Comparison of ENCODE assay signal across 10 cellular contexts in genomic region chr7:137975223-137975622, GRCh38. TPM values are rescaled to one million over a fixed set of nuclear protein-coding genes. Genes with fewer than 3 reads are reported as not detected.
DNase-seq lines count a peak whose midpoint lies in the region; ATAC-seq lines count a peak whose summit lies in the region.
"Had no signal": no experiment of that assay in that cellular context is flagged by ENCODE, and none has a peak within 500 bp of the region (broad histone marks: within the 10 kb centered on the region; RNA-seq: fewer than 3 reads in every experiment).

No MANE protein-coding gene starts in this region.

- DNase-seq in Right ventricle myocardium superior (peak; percentile 58), HAP-1 (ENCODE audit: low spot score in 2 of 2) (no peak)
- no peak for DNase-seq in activated naive CD4-positive, alpha-beta T cell treated with anti-CD3 and anti-CD28 coated beads, Interleukin-2, amount 10 ng/mL, durations not matched to agents 7 days and 5 days
- no peak for DNase-seq in effector memory CD8-positive, alpha-beta T cell
- DNase-seq: activated naive CD4-positive, alpha-beta T cell treated with anti-CD3 and anti-CD28 coated beads for 36 hours; NCI-H2081 had no signal

- H3K4me1 Mint-ChIP-seq in activated naive CD4-positive, alpha-beta T cell treated with anti-CD3 and anti-CD28 coated beads, Interleukin-2, amount 10 ng/mL, durations not matched to agents 7 days and 5 days: no peaks in the 10 kb centered on the region
- H3K4me1 Mint-ChIP-seq in effector memory CD8-positive, alpha-beta T cell (ENCODE audit: low read depth in 2 of 2): peaks cover 16 to 17% of the 10 kb centered on the region in 2 donors

- H3K27me3 Mint-ChIP-seq in activated naive CD4-positive, alpha-beta T cell treated with anti-CD3 and anti-CD28 coated beads, Interleukin-2, amount 10 ng/mL, durations not matched to agents 7 days and 5 days: no peaks in the 10 kb centered on the region
- H3K27me3 Mint-ChIP-seq in effector memory CD8-positive, alpha-beta T cell: no peaks in the 10 kb centered on the region

- H3K9me3 Mint-ChIP-seq in activated naive CD4-positive, alpha-beta T cell treated with anti-CD3 and anti-CD28 coated beads, Interleukin-2, amount 10 ng/mL, durations not matched to agents 7 days and 5 days: no peaks in the 10 kb centered on the region
- H3K9me3 Mint-ChIP-seq in effector memory CD8-positive, alpha-beta T cell: no peaks in the 10 kb centered on the region
- H3K9me3 Mint-ChIP-seq: activated naive CD4-positive, alpha-beta T cell treated with anti-CD3 and anti-CD28 coated beads for 36 hours had no signal

- no peaks in the 10 kb centered on the region for H3K27me3 ChIP-seq in stomach smooth muscle (ENCODE audit: control insufficient read depth in 1 of 2, insufficient read depth in 2 of 2, low read length in 2 of 2)
- no peaks in the 10 kb centered on the region for H3K27me3 ChIP-seq in HAP-1 (ENCODE audit: low read depth)

- in situ Hi-C loops in HAP-1 (cut with MboI; ENCODE audit: low sequenced_read_pairs): no loop called here

- no peak overlapping the region for H3K4me3 Mint-ChIP-seq in activated naive CD4-positive, alpha-beta T cell treated with anti-CD3 and anti-CD28 coated beads, Interleukin-2, amount 10 ng/mL, durations not matched to agents 7 days and 5 days
- H3K4me3 Mint-ChIP-seq in effector memory CD8-positive, alpha-beta T cell: no peak overlapping the region
- H3K4me3 Mint-ChIP-seq: activated naive CD4-positive, alpha-beta T cell treated with anti-CD3 and anti-CD28 coated beads for 36 hours had no signal

- intact Hi-C loops in Right ventricle myocardium superior (cut with DNase I): no loop called here

- H3K4me1 ChIP-seq in stomach smooth muscle (ENCODE audit: control insufficient read depth, insufficient read depth, low read length): peaks cover 55% of the 10 kb centered on the region
- peaks cover 5% of the 10 kb centered on the region for H3K4me1 ChIP-seq in HAP-1

- H3K36me3 Mint-ChIP-seq in activated naive CD4-positive, alpha-beta T cell treated with anti-CD3 and anti-CD28 coated beads, Interleukin-2, amount 10 ng/mL, durations not matched to agents 7 days and 5 days: peaks cover 4% of the 10 kb centered on the region
- H3K36me3 Mint-ChIP-seq in effector memory CD8-positive, alpha-beta T cell (ENCODE audit: insufficient read depth): no peaks in the 10 kb centered on the region

- H3K4me3 ChIP-seq in stomach smooth muscle (ENCODE audit: low read length in 2 of 2) (peak overlapping the region in 1 of 2 donors; percentile 8), HAP-1 (no peak overlapping the region)

- H3K27ac Mint-ChIP-seq in activated naive CD4-positive, alpha-beta T cell treated with anti-CD3 and anti-CD28 coated beads, Interleukin-2, amount 10 ng/mL, durations not matched to agents 7 days and 5 days: no peak overlapping the region
- no peak overlapping the region for H3K27ac Mint-ChIP-seq in effector memory CD8-positive, alpha-beta T cell
- H3K27ac Mint-ChIP-seq: activated naive CD4-positive, alpha-beta T cell treated with anti-CD3 and anti-CD28 coated beads for 36 hours had no signal

- H3K9me3 ChIP-seq in stomach smooth muscle (ENCODE audit: control insufficient read depth in 2 of 2, low read length in 2 of 2): no peaks in the 10 kb centered on the region
- H3K9me3 ChIP-seq in HAP-1: no peaks in the 10 kb centered on the region

- H3K36me3 ChIP-seq in stomach smooth muscle (ENCODE audit: control insufficient read depth in 2 of 2, insufficient read depth in 2 of 2, low read length in 2 of 2) (no peaks in the 10 kb centered on the region), HAP-1 (replicated peaks) (no peaks in the 10 kb centered on the region)

- H3K9ac ChIP-seq in stomach smooth muscle (ENCODE audit: low read length in 2 of 2): no peak overlapping the region

- H3K27ac ChIP-seq in stomach smooth muscle (ENCODE audit: low read length): peak overlapping the region; percentile 73

- ATAC-seq in GM19328 (IDR thresholded peaks at IDR 0.05; ENCODE audit: unreplicated experiment) (peak; percentile 91), HG03575 (IDR thresholded peaks at IDR 0.05; ENCODE audit: extremely low read depth, insufficient number of reproducible peaks, low FRiP score, unreplicated experiment) (peak; percentile 78), Right ventricle myocardium superior (ENCODE audit: poor library complexity) (peak; percentile 61), HG03457 (IDR thresholded peaks at IDR 0.05; ENCODE audit: unreplicated experiment) (no peak)
- ATAC-seq in effector memory CD8-positive, alpha-beta T cell (replicated peaks): no peak

- CTCF ChIA-PET in activated naive CD4-positive, alpha-beta T cell treated with anti-CD3 and anti-CD28 coated beads, Interleukin-2, amount 10 ng/mL, durations not matched to agents 7 days and 5 days (lab: Charles Lee): interaction anchor here (0.6 kb wide), 1 partner anchor 819 kb away, joined by 5 read pairs; no protein-coding TSS in a partner anchor

RNA-seq across cellular contexts. Expression of gene CREB3L2, which starts 26.7 kb away (rescaled TPM):
- 18.1 TPM for total RNA-seq in Right ventricle myocardium superior

Comparison
In these comparisons a context has a peak if more than half of its experiments do, and no peak if none do; other contexts are left out.
1. ATAC-seq: peak in GM19328 (single experiment), HG03575 (single experiment) and Right ventricle myocardium superior (single experiment); none in effector memory CD8-positive, alpha-beta T cell (single experiment) and HG03457 (single experiment).